In genomic region chr3:47266709-47267489, GRCh38 we compare ENCODE assay signal across 8 cellular contexts. TPM values are rescaled to one million over a fixed set of nuclear protein-coding genes. Genes with fewer than 3 reads are reported as not detected.
DNase-seq lines count a peak whose midpoint lies in the region; ATAC-seq and TF ChIP-seq lines count a peak whose summit lies in the region.

No MANE protein-coding gene starts in this region.

- H3K36me3 ChIP-seq in brain microvascular endothelial cell (replicated peaks) (no peaks in the 10 kb centered on the region), lower lobe of right lung (peaks cover 6% of the 10 kb centered on the region)

- ATAC-seq in lower lobe of right lung: peak; percentile 65 to 71
- no peak for ATAC-seq in HG02571 (IDR thresholded peaks at IDR 0.05; ENCODE audit: unreplicated experiment)

- peak overlapping the region in 3 of 7 donors; percentile 47 to 65 (median 64) for H3K27ac Mint-ChIP-seq in CD14-positive monocyte

- H3K27ac ChIP-seq in RWPE1 (peak overlapping the region; percentile 70), brain microvascular endothelial cell (no peak overlapping the region), lower lobe of right lung (no peak overlapping the region)

- intact Hi-C loops in CD14-positive monocyte (cut with micrococcal nuclease) (loop anchor here in 1 of 2 donors (10.0 kb wide), 1 partner anchor 48 kb away; no protein-coding TSS in a partner anchor), lower lobe of right lung (cut with DNase I) (no loop called here)

- CTCF ChIA-PET in RWPE1 (lab: Yijun Ruan, JAX): interaction anchor here (0.5 kb wide), 1 partner anchor 38 kb away, joined by 7 read pairs; no protein-coding TSS in a partner anchor

- POLR2A ChIA-PET in RWPE1 (lab: Yijun Ruan, JAX; ENCODE audit: low non-redundant PET): no interaction called here

- H3K27me3 Mint-ChIP-seq in CD14-positive monocyte (ENCODE audit: low read depth in 3 of 3): peaks cover 0 to 4% (median 2%) of the 10 kb centered on the region in 3 donors

- peaks cover 4 to 12% of the 10 kb centered on the region in 2 donors for H3K36me3 Mint-ChIP-seq in CD14-positive monocyte

- peak; percentile 63 for DNase-seq in CD14-positive monocyte (ENCODE audit: low spot score)
- DNase-seq in HFF-Myc (ENCODE audit: extremely low read depth, low read depth): peak; percentile 98
- peak; percentile 63 for DNase-seq in RWPE1 (ENCODE audit: low spot score)
- DNase-seq in brain microvascular endothelial cell: peak; percentile 94
- DNase-seq in lower lobe of right lung: peak; percentile 58
- DNase-seq in stimulated activated CD8-positive, alpha-beta memory T cell treated with anti-CD3 and anti-CD28 coated beads, Interleukin-7, amount 100 ng/mL, for 24 hours (ENCODE audit: low read depth): peak; percentile 20
- no peak for DNase-seq in T-helper 9 cell

- H3K4me1 ChIP-seq in lower lobe of right lung: peaks cover 8% of the 10 kb centered on the region

- in situ Hi-C loops in brain microvascular endothelial cell (cut with HindIII; ENCODE audit: low pct_ligation_motif_present, low sequenced_read_pairs): no loop called here

- no peaks in the 10 kb centered on the region for H3K9me3 Mint-ChIP-seq in CD14-positive monocyte

- H3K27me3 ChIP-seq in brain microvascular endothelial cell (replicated peaks): no peaks in the 10 kb centered on the region
- H3K27me3 ChIP-seq in lower lobe of right lung (ENCODE audit: low read depth): no peaks in the 10 kb centered on the region

- no peak overlapping the region for H3K4me3 ChIP-seq in HFF-Myc (replicated peaks; ENCODE audit: low read depth, low read length)
- no peak overlapping the region for H3K4me3 ChIP-seq in brain microvascular endothelial cell (ENCODE audit: low read depth, low read length)
- H3K4me3 ChIP-seq in lower lobe of right lung: no peak overlapping the region

- peaks cover 24% of the 10 kb centered on the region for H3K4me1 Mint-ChIP-seq in CD14-positive monocyte

- H3K9me3 ChIP-seq in lower lobe of right lung: no peaks in the 10 kb centered on the region

- TF ChIP-seq CTCF in CD14-positive monocyte (IDR thresholded peaks at IDR 0.05) (no peak), HFF-Myc (IDR thresholded peaks at IDR 0.05; ENCODE audit: low read depth, low read length, missing control alignments) (no peak), RWPE1 (conservative IDR thresholded peaks at IDR 0.05; ENCODE audit: low read depth) (no peak), brain microvascular endothelial cell (IDR thresholded peaks at IDR 0.05; ENCODE audit: low read depth, low read length, missing control alignments) (no peak), lower lobe of right lung (IDR thresholded peaks at IDR 0.05) (no peak)

- H3K4me3 Mint-ChIP-seq in CD14-positive monocyte: no peak overlapping the region

RNA-seq across cellular contexts. Expression of gene KIF9, which starts 15.7 kb away (rescaled TPM):
- polyA plus RNA-seq in CD14-positive monocyte: 1 to 10 TPM; 3.8 to 5.1 TPM
- 8.7 TPM for total RNA-seq in lower lobe of right lung

RNA-seq across cellular contexts. Expression of gene KLHL18, which starts 15.8 kb away (rescaled TPM):
- polyA plus RNA-seq in CD14-positive monocyte: 10 to 100 TPM; 45.3 to 63.3 TPM
- 30.2 TPM for total RNA-seq in lower lobe of right lung
